8 cellular contexts compared by ENCODE assay signal in genomic region chr4:140152015-140152703, GRCh38. TPM values are rescaled to one million over a fixed set of nuclear protein-coding genes. Genes with fewer than 3 reads are reported as not detected.
DNase-seq lines count a peak whose midpoint lies in the region; ATAC-seq and TF ChIP-seq lines count a peak whose summit lies in the region.

No MANE protein-coding gene starts in this region.

- H3K27me3 Mint-ChIP-seq in CD4-positive, CD25-positive, alpha-beta regulatory T cell: peaks cover 78% of the 10 kb centered on the region

- DNase-seq in CD4-positive, CD25-positive, alpha-beta regulatory T cell: peak; percentile 58 to 81 (median 74)
- peak; percentile 87 to 94 for DNase-seq in Kasumi-1 (lab: John Stamatoyannopoulos, UW)
- peak; percentile 67 for DNase-seq in SKM-1 treated with dmso at 0.1 percent for 144 hours (lab: John Stamatoyannopoulos, UW; ENCODE audit: unreplicated experiment)
- DNase-seq in activated naive CD4-positive, alpha-beta T cell treated with anti-CD3 and anti-CD28 coated beads, Interleukin-2, amount 50 U/mL, for 72 hours (ENCODE audit: low spot score in 2 of 2): peak; percentile 68 to 76
- peak; percentile 68 to 71 for DNase-seq in heart right ventricle
- DNase-seq in posterior vena cava (ENCODE audit: low spot score): peak; percentile 90
- DNase-seq in upper lobe of right lung: peak; percentile 92

- WGBS in heart right ventricle, 2 donors: 0% methylated on average over 50 of the region's 50 CpGs

- ATAC-seq in CD4-positive, CD25-positive, alpha-beta regulatory T cell (ENCODE audit: low read depth in 2 of 2): peak; percentile 66 to 67
- peak; percentile 54 to 61 for ATAC-seq in activated naive CD4-positive, alpha-beta T cell treated with anti-CD3 and anti-CD28 coated beads, Interleukin-2, amount 50 U/mL, for 72 hours
- ATAC-seq in heart right ventricle (peak; percentile 18 to 65 (median 45)), upper lobe of right lung (peak; percentile 49), HG03108 (IDR thresholded peaks at IDR 0.05; ENCODE audit: unreplicated experiment) (no peak)

- peaks cover 14% of the 10 kb centered on the region for H3K27me3 ChIP-seq in CD4-positive, CD25-positive, alpha-beta regulatory T cell (ENCODE audit: control insufficient read depth, insufficient read depth, low read length)
- H3K27me3 ChIP-seq in heart right ventricle: no peaks in the 10 kb centered on the region
- H3K27me3 ChIP-seq in upper lobe of right lung: no peaks in the 10 kb centered on the region

- H3K4me1 Mint-ChIP-seq in CD4-positive, CD25-positive, alpha-beta regulatory T cell: peaks cover 12 to 48% (median 31%) of the 10 kb centered on the region in 4 donors

- peaks cover 0 to 2% of the 10 kb centered on the region in 2 experiments for H3K9me3 ChIP-seq in CD4-positive, CD25-positive, alpha-beta regulatory T cell (ENCODE audit: control insufficient read depth in 2 of 2, low read length in 2 of 2)
- H3K9me3 ChIP-seq in heart right ventricle: no peaks in the 10 kb centered on the region
- H3K9me3 ChIP-seq in upper lobe of right lung: no peaks in the 10 kb centered on the region

- H3K36me3 ChIP-seq in CD4-positive, CD25-positive, alpha-beta regulatory T cell (ENCODE audit: control insufficient read depth, insufficient read depth, low read length): no peaks in the 10 kb centered on the region
- no peaks in the 10 kb centered on the region for H3K36me3 ChIP-seq in heart right ventricle
- H3K36me3 ChIP-seq in upper lobe of right lung: no peaks in the 10 kb centered on the region

- H3K9me3 Mint-ChIP-seq in CD4-positive, CD25-positive, alpha-beta regulatory T cell: peaks cover 0 to 4% (median 0%) of the 10 kb centered on the region in 7 donors
- H3K9me3 Mint-ChIP-seq in activated naive CD4-positive, alpha-beta T cell treated with anti-CD3 and anti-CD28 coated beads, Interleukin-2, amount 50 U/mL, for 72 hours: no peaks in the 10 kb centered on the region

- peak overlapping the region; percentile 92 to 96 (median 93) for H3K4me3 Mint-ChIP-seq in CD4-positive, CD25-positive, alpha-beta regulatory T cell

- peaks cover 50% of the 10 kb centered on the region for H3K4me1 ChIP-seq in CD4-positive, CD25-positive, alpha-beta regulatory T cell (ENCODE audit: control insufficient read depth, insufficient read depth, low read length, poor library complexity, severe bottlenecking)
- peaks cover 0 to 33% (median 7%) of the 10 kb centered on the region in 9 donors for H3K4me1 ChIP-seq in heart right ventricle
- peaks cover 9% of the 10 kb centered on the region for H3K4me1 ChIP-seq in upper lobe of right lung

- H3K27ac Mint-ChIP-seq in CD4-positive, CD25-positive, alpha-beta regulatory T cell: peak overlapping the region; percentile 56 to 92 (median 85)
- H3K27ac Mint-ChIP-seq in activated naive CD4-positive, alpha-beta T cell treated with anti-CD3 and anti-CD28 coated beads, Interleukin-2, amount 50 U/mL, for 72 hours: peak overlapping the region in 1 of 2 donors; percentile 74

- peak overlapping the region; percentile 65 for H3K4me3 ChIP-seq in CD4-positive, CD25-positive, alpha-beta regulatory T cell (ENCODE audit: low read depth, low read length)
- H3K4me3 ChIP-seq in heart right ventricle: peak overlapping the region; percentile 65 to 92 (median 84)
- peak overlapping the region; percentile 81 for H3K4me3 ChIP-seq in upper lobe of right lung

- TF ChIP-seq CTCF in heart right ventricle (IDR thresholded peaks at IDR 0.05) (peak in 7 of 9 donors; percentile 12 to 61 (median 37)), upper lobe of right lung (IDR thresholded peaks at IDR 0.05) (peak; percentile 25)

- H3K36me3 Mint-ChIP-seq in CD4-positive, CD25-positive, alpha-beta regulatory T cell: no peaks in the 10 kb centered on the region
- no peaks in the 10 kb centered on the region for H3K36me3 Mint-ChIP-seq in activated naive CD4-positive, alpha-beta T cell treated with anti-CD3 and anti-CD28 coated beads, Interleukin-2, amount 50 U/mL, for 72 hours

- H3K27ac ChIP-seq in CD4-positive, CD25-positive, alpha-beta regulatory T cell (ENCODE audit: insufficient read depth, low read length, poor library complexity, severe bottlenecking): peak overlapping the region; percentile 78
- H3K27ac ChIP-seq in heart right ventricle (peak overlapping the region; percentile 85 to 100 (median 99)), upper lobe of right lung (peak overlapping the region; percentile 97)

- intact Hi-C loops in heart right ventricle (cut with DNase I): loop anchor here (1.0 to 10.0 kb wide), 17 partner anchors 55 to 485 kb away; partner anchors contain the start of gene MGST2 (in 1 of the 10)
- intact Hi-C loops in posterior vena cava (cut with DNase I): loop anchor here (5.0 to 10.0 kb wide), 6 partner anchors 100 to 487 kb away; partner anchors contain the start of gene MGST2 (in 1 of the 2)
- intact Hi-C loops in upper lobe of right lung (cut with DNase I): loop anchor here (5.0 to 10.0 kb wide), 2 partner anchors 100 to 417 kb away; no protein-coding TSS in a partner anchor

RNA-seq across cellular contexts. Expression of gene MAML3, which starts 1.8 kb away (rescaled TPM):
- 1.1 TPM for total RNA-seq in CD4-positive, CD25-positive, alpha-beta regulatory T cell
- polyA plus RNA-seq in CD4-positive, CD25-positive, alpha-beta regulatory T cell: under 1 TPM in 3 of 4 donors, not detected in 1; 0.11 to 0.20 (median 0.13) TPM
- 1 to 10 TPM in 1 of 2 donors, under 1 TPM in 1; 0.70 to 1.0 TPM for total RNA-seq in activated naive CD4-positive, alpha-beta T cell treated with anti-CD3 and anti-CD28 coated beads, Interleukin-2, amount 50 U/mL, for 72 hours
- total RNA-seq in heart right ventricle (1 to 10 TPM; 1.3 to 4.6 (median 2.8) TPM), posterior vena cava (1 to 10 TPM; 6.3 to 6.5 TPM), upper lobe of right lung (13.1 TPM)
- 1 to 10 TPM; 1.1 to 1.2 TPM for polyA plus RNA-seq in heart right ventricle
